Comparison of ENCODE assay signal across 28 cellular contexts in the genomic region with DNA sequence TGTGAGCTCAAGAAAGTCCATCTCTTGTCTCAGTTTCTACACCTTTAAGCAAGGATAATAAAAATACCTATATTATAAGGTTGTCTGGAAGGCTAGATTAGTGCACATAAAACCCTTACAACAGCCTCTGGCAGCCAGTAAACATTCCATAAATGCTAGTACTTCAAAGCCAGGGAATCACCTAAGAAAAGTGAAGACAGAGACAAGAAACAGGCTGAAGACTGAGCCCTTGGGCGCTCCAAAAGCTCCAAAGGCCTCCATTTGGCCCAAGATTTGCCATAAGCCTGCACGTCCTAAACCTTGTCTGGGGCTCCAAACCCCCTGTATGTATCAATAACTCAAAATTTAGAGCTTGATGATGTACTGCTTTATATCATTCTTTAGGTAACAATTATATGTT.
"Had no signal": no experiment of that assay in that cellular context is flagged by ENCODE, and none has a peak within 500 bp of the region (broad histone marks: within the 10 kb centered on the region; RNA-seq: fewer than 3 reads in every experiment).

No MANE protein-coding gene starts in this region.

- ATAC-seq: effector memory CD8-positive, alpha-beta T cell; esophagus mucosa; foreskin keratinocyte; gastrocnemius medialis; gastroesophageal sphincter; heart left ventricle; heart right ventricle had no signal

- H3K27me3 ChIP-seq: colonic mucosa, dorsolateral prefrontal cortex, esophagus squamous epithelium, foreskin keratinocyte, gastrocnemius medialis, gastroesophageal sphincter, heart left ventricle, heart right ventricle had no signal

- H3K4me1 ChIP-seq: colonic mucosa, foreskin keratinocyte, gastrocnemius medialis had no signal

- H3K4me3 ChIP-seq: colonic mucosa, coronary artery, dorsolateral prefrontal cortex, esophagus squamous epithelium, gastrocnemius medialis, gastroesophageal sphincter, heart left ventricle, heart right ventricle had no signal

- H3K4me3 Mint-ChIP-seq: dendritic cell treated with granulocyte-macrophage colony-stimulating factor and Interleukin-4, amounts not matched to agents 40 ng/mL and 50 ng/mL, for 4 days; effector memory CD8-positive, alpha-beta T cell; endodermal cell had no signal

- H3K27ac ChIP-seq: colonic mucosa, coronary artery, epithelial cell of prostate, esophagus squamous epithelium, foreskin keratinocyte, gastrocnemius medialis, gastroesophageal sphincter, heart left ventricle, heart right ventricle had no signal

- H3K36me3 ChIP-seq: colonic mucosa, esophagus squamous epithelium, gastrocnemius medialis, gastroesophageal sphincter, heart left ventricle, heart right ventricle had no signal

- FAIRE-seq: colon, endometrium, endothelial cell of umbilical vein, frontal cortex had no signal

- H3K9me3 ChIP-seq: colonic mucosa, esophagus squamous epithelium, gastrocnemius medialis, gastroesophageal sphincter, heart left ventricle, heart right ventricle had no signal

- H3K9me3 Mint-ChIP-seq: dendritic cell treated with granulocyte-macrophage colony-stimulating factor and Interleukin-4, amounts not matched to agents 40 ng/mL and 50 ng/mL, for 4 days; effector memory CD8-positive, alpha-beta T cell; endodermal cell had no signal

- DNase-seq: colonic mucosa; cortex of kidney; dermis blood vessel endothelial cell; dorsolateral prefrontal cortex; effector CD4-positive, alpha-beta T cell; effector CD8-positive, alpha-beta T cell; effector memory CD4-positive, alpha-beta T cell; effector memory CD8-positive, alpha-beta T cell; endodermal cell; erythroblast; esophagus squamous epithelium; foreskin fibroblast; foreskin keratinocyte; foreskin melanocyte; gastrocnemius medialis; glutamatergic neuron; head of caudate nucleus; heart left ventricle; heart right ventricle had no signal
